7 cellular contexts compared by ENCODE assay signal in genomic region chr3:104548401-104548800, GRCh38.
"Had no signal": no experiment of that assay in that cellular context is flagged by ENCODE, and none has a peak within 500 bp of the region (broad histone marks: within the 10 kb centered on the region; RNA-seq: fewer than 3 reads in every experiment).

No MANE protein-coding gene starts in this region.

- H3K4me3 ChIP-seq: GM23248, K562 had no signal

- DNase-seq: GM23248, GOT3, H7, HCEC 1CT, IMR-90, KG1 had no signal

- H3K9ac ChIP-seq: GM23248 had no signal

- H2AFZ ChIP-seq: GM23248 had no signal

- ATAC-seq: K562 had no signal

- H3K27ac ChIP-seq: GM23248 had no signal
